ENCODE assay signal across 8 cellular contexts in genomic region chr3:32238027-32238815, GRCh38. TPM values are rescaled to one million over a fixed set of nuclear protein-coding genes. Genes with fewer than 3 reads are reported as not detected.
DNase-seq lines count a peak whose midpoint lies in the region; ATAC-seq, FAIRE-seq and TF ChIP-seq lines count a peak whose summit lies in the region.

A gene with protein sequence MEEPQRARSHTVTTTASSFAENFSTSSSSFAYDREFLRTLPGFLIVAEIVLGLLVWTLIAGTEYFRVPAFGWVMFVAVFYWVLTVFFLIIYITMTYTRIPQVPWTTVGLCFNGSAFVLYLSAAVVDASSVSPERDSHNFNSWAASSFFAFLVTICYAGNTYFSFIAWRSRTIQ (plus strand): TSS chr3:32238680. CDS start chr3:32238973, 293 bp downstream.

- H3K27me3 ChIP-seq in ACC112 (ENCODE audit: insufficient read depth, low read length) (peaks cover 9% of the 10 kb centered on the region; the same call in 1 of the 2 replicates), adrenal gland (no peaks in the 10 kb centered on the region), iPS DF 6.9 (ENCODE audit: control insufficient read depth, insufficient read depth, low read length) (peaks cover 5% of the 10 kb centered on the region), small intestine (ENCODE audit: control insufficient read depth in 2 of 2, insufficient read depth in 2 of 2, low read length in 2 of 2) (no peaks in the 10 kb centered on the region)

- TF ChIP-seq CTCF in adrenal gland (IDR thresholded peaks at IDR 0.05): no peak

- peak within 1 kb of the TSS; percentile 91 for H2AFZ ChIP-seq in ACC112 (ENCODE audit: low read length, unreplicated experiment)

- FAIRE-seq in small intestine (lab: Jason Lieb, UNC): no peak

- H3K27ac ChIP-seq in ACC112 (ENCODE audit: low read depth, low read length): no peak within 1 kb of the TSS
- H3K27ac ChIP-seq in adrenal gland: peak within 1 kb of the TSS in 3 of 5 donors; percentile 10 to 57 (median 17)
- H3K27ac ChIP-seq in iPS DF 6.9 (ENCODE audit: low read length): no peak within 1 kb of the TSS
- peak within 1 kb of the TSS; percentile 69 to 75 for H3K27ac ChIP-seq in small intestine (ENCODE audit: low read depth in 1 of 2, low read length in 1 of 2)

- H3K9me3 ChIP-seq in adrenal gland (replicated peaks in 1 of 3) (no peaks in the 10 kb centered on the region), iPS DF 6.9 (ENCODE audit: control insufficient read depth, insufficient read depth, low read length) (no peaks in the 10 kb centered on the region), small intestine (ENCODE audit: control insufficient read depth, low read depth) (no peaks in the 10 kb centered on the region)

- TF ChIP-seq POLR2A in adrenal gland (IDR thresholded peaks at IDR 0.05): no peak

- peak within 1 kb of the TSS; percentile 85 for H3K4me3 ChIP-seq in ACC112 (ENCODE audit: low read depth, low read length)
- peak within 1 kb of the TSS; percentile 27 to 91 (median 80) for H3K4me3 ChIP-seq in adrenal gland
- H3K4me3 ChIP-seq in iPS DF 6.9 (ENCODE audit: low read length): peak within 1 kb of the TSS; percentile 50
- peak within 1 kb of the TSS; percentile 58 to 87 for H3K4me3 ChIP-seq in small intestine (ENCODE audit: low read depth in 1 of 2, low read length in 2 of 2)

- H3K36me3 ChIP-seq in ACC112 (ENCODE audit: insufficient read depth, low read length) (no peaks in the 10 kb centered on the region), adrenal gland (replicated peaks in 1 of 2) (no peaks in the 10 kb centered on the region), iPS DF 6.9 (ENCODE audit: control insufficient read depth, insufficient read depth, low read length) (no peaks in the 10 kb centered on the region), small intestine (ENCODE audit: control insufficient read depth in 2 of 2, insufficient read depth in 2 of 2, low read length in 2 of 2) (no peaks in the 10 kb centered on the region)

- peaks cover 11% of the 10 kb centered on the region for H3K79me2 ChIP-seq in ACC112 (ENCODE audit: control insufficient read depth, insufficient read depth, low read length, unreplicated experiment)

- 1 to 3% (median 2%) methylated on average over 15 to 79 of the region's 80 CpGs for WGBS in adrenal gland, 4 donors
- no CpG with 5 or more reads among the region's 80 CpGs for WGBS in iPS DF 6.9 (ENCODE audit: insufficient coverage, insufficient read length)
- WGBS in small intestine, 3 donors: 0 to 1% (median 1%) methylated on average over 48 to 80 of the region's 80 CpGs

- ATAC-seq in GM19035 (IDR thresholded peaks at IDR 0.05; ENCODE audit: unreplicated experiment): peak; percentile 69

- H3K4me1 ChIP-seq in ACC112 (ENCODE audit: control insufficient read depth, insufficient read depth, low read length, unreplicated experiment) (peaks cover 7% of the 10 kb centered on the region), adrenal gland (replicated peaks in 1 of 2) (peaks cover 6 to 14% of the 10 kb centered on the region in 2 donors), iPS DF 6.9 (ENCODE audit: control insufficient read depth, insufficient read depth, low read length) (0 out of 2 replicates have a peak, but pooled peaks cover 3% of the 10 kb centered on the region), small intestine (ENCODE audit: control insufficient read depth in 2 of 2, insufficient read depth in 1 of 2, low read depth in 1 of 2, low read length in 1 of 2) (peaks cover 0 to 2% of the 10 kb centered on the region in 2 donors)

- intact Hi-C loops in adrenal gland (cut with DNase I): no loop called here

- DNase-seq in Kasumi-1 (lab: John Stamatoyannopoulos, UW) (peak; percentile 50 to 59), SW480 (ENCODE audit: low spot score) (peak; percentile 77), adrenal gland (peak in 6 of 7 donors; percentile 35 to 62 (median 52)), iPS DF 6.9 (ENCODE audit: low read depth, low spot score) (no peak), small intestine (peak; percentile 79), foreskin melanocyte (no peak)

RNA-seq across cellular contexts. Expression of the gene that starts here (rescaled TPM):
- 10 to 100 TPM in 6 of 8 donors, 1 to 10 TPM in 2; 8.2 to 24.1 (median 16.2) TPM for total RNA-seq in adrenal gland
- polyA plus RNA-seq in adrenal gland (10 to 100 TPM in 2 of 3 donors, 1 to 10 TPM in 1; 3.3 to 16.6 (median 12.8) TPM), small intestine (10 to 100 TPM in 1 of 3 donors, 1 to 10 TPM in 2; 5.4 to 10.3 (median 5.7) TPM)

Comparison
In these comparisons a context has a peak if more than half of its experiments do, and no peak if none do; other contexts are left out.
1. H3K27ac ChIP-seq: peak in adrenal gland (3 of 5) and small intestine (2 of 2); none in ACC112 (single experiment) and iPS DF 6.9 (single experiment).
2. DNase-seq: peak in Kasumi-1 (2 of 2), SW480 (single experiment), adrenal gland (6 of 7) and small intestine (single experiment); none in iPS DF 6.9 (single experiment) and foreskin melanocyte (single experiment).
3. Peak in every context shown above with its lines, with median percentiles within 50 percentile points of each other: H3K4me3 ChIP-seq.